ENCODE assay signal across 8 cellular contexts in the genomic region with DNA sequence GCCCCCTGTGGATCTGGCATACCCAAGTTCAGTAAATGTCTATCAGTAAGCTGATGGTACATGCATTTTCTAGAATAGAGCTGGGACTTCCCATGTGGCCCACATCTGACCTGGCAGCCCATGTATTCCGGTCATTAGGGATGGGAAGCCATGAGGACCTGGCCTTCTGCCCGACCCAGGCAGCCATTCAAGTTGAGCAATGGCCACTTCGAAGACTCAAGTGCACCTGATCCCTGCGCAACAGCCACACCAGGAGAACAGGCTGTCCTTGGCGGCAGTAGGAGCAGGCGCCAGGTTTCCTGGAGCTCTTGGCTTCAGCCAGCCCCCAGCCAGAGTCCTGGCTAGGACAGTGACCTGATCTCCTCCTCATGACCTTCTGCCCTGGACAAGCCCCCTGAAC. TPM values are rescaled to one million over a fixed set of nuclear protein-coding genes. Genes with fewer than 3 reads are reported as not detected.
DNase-seq lines count a peak whose midpoint lies in the region; ATAC-seq, FAIRE-seq and TF ChIP-seq lines count a peak whose summit lies in the region.

No MANE protein-coding gene starts in this region.

- H3K9me3 Mint-ChIP-seq in CD4-positive, CD25-positive, alpha-beta regulatory T cell: no peaks in the 10 kb centered on the region

- peak overlapping the region in 1 of 4 donors; percentile 43 for H3K4me3 Mint-ChIP-seq in CD4-positive, CD25-positive, alpha-beta regulatory T cell

- no peak for TF ChIP-seq CTCF in gastroesophageal sphincter (IDR thresholded peaks at IDR 0.05)
- no peak for TF ChIP-seq CTCF in pancreas (IDR thresholded peaks at IDR 0.05)

- no peak for TF ChIP-seq POLR2A in gastroesophageal sphincter (IDR thresholded peaks at IDR 0.05)

- H3K27me3 Mint-ChIP-seq in CD4-positive, CD25-positive, alpha-beta regulatory T cell: no peaks in the 10 kb centered on the region

- no peaks in the 10 kb centered on the region for H3K36me3 ChIP-seq in CD4-positive, CD25-positive, alpha-beta regulatory T cell (ENCODE audit: control insufficient read depth, insufficient read depth, low read length)
- peaks cover 0 to 55% of the 10 kb centered on the region in 2 donors for H3K36me3 ChIP-seq in gastroesophageal sphincter
- H3K36me3 ChIP-seq in pancreas: peaks cover 0 to 7% (median 0%) of the 10 kb centered on the region in 3 donors

- no peak for ATAC-seq in CD4-positive, CD25-positive, alpha-beta regulatory T cell (ENCODE audit: low read depth in 2 of 2)
- ATAC-seq in gastroesophageal sphincter: peak; percentile 76
- ATAC-seq in pancreas: peak; percentile 66 to 80 (median 78)
- no peak for ATAC-seq in HG02970 (IDR thresholded peaks at IDR 0.05; ENCODE audit: low FRiP score, unreplicated experiment)
- no peak for ATAC-seq in GM21529 (IDR thresholded peaks at IDR 0.05; ENCODE audit: unreplicated experiment)

- H3K4me1 Mint-ChIP-seq in CD4-positive, CD25-positive, alpha-beta regulatory T cell: peaks cover 7 to 51% (median 26%) of the 10 kb centered on the region in 4 donors

- H3K9me3 ChIP-seq in CD4-positive, CD25-positive, alpha-beta regulatory T cell (ENCODE audit: control insufficient read depth in 2 of 2, low read length in 2 of 2): no peaks in the 10 kb centered on the region
- no peaks in the 10 kb centered on the region for H3K9me3 ChIP-seq in gastroesophageal sphincter
- no peaks in the 10 kb centered on the region for H3K9me3 ChIP-seq in pancreas

- H3K27ac ChIP-seq in CD4-positive, CD25-positive, alpha-beta regulatory T cell (ENCODE audit: insufficient read depth, low read length, poor library complexity, severe bottlenecking): no peak overlapping the region
- H3K27ac ChIP-seq in gastroesophageal sphincter: peak overlapping the region in 3 of 4 donors; percentile 16 to 43 (median 31)
- peak overlapping the region in 3 of 4 donors; percentile 15 to 41 (median 26) for H3K27ac ChIP-seq in pancreas

- H3K4me3 ChIP-seq in CD4-positive, CD25-positive, alpha-beta regulatory T cell (ENCODE audit: low read depth, low read length): no peak overlapping the region
- H3K4me3 ChIP-seq in gastroesophageal sphincter: no peak overlapping the region
- H3K4me3 ChIP-seq in pancreas: no peak overlapping the region

- no peak for DNase-seq in CD4-positive, CD25-positive, alpha-beta regulatory T cell
- peak; percentile 49 for DNase-seq in NCI-H2196 treated with DMSO at 0.1 percent for 48 hours (lab: John Stamatoyannopoulos, UW; ENCODE audit: unreplicated experiment)
- DNase-seq in pancreas: peak in 5 of 6 donors; percentile 63 to 91 (median 88)
- DNase-seq in RKO (ENCODE audit: low spot score): no peak
- no peak for DNase-seq in stimulated activated CD4-positive, alpha-beta T cell treated with anti-CD3 and anti-CD28 coated beads, Interleukin-2, amount 100 ng/mL, for 24 hours

- TF ChIP-seq EP300 in gastroesophageal sphincter (IDR thresholded peaks at IDR 0.05): no peak

- no CpG with 5 or more reads among the region's 6 CpGs for WGBS in gastroesophageal sphincter (ENCODE audit: low coverage in 1 of 2), 2 donors
- 44 to 71% methylated on average over 6 of the region's 6 CpGs for WGBS in pancreas, 2 donors

- peaks cover 42% of the 10 kb centered on the region for H3K4me1 ChIP-seq in CD4-positive, CD25-positive, alpha-beta regulatory T cell (ENCODE audit: control insufficient read depth, insufficient read depth, low read length, poor library complexity, severe bottlenecking)
- H3K4me1 ChIP-seq in gastroesophageal sphincter (peaks cover 0 to 13% (median 0%) of the 10 kb centered on the region in 3 donors), pancreas (peaks cover 0 to 15% (median 0%) of the 10 kb centered on the region in 3 donors)

- no peak for FAIRE-seq in pancreas (lab: Jason Lieb, UNC)

- intact Hi-C loops in pancreas (cut with DNase I): no loop called here

- peaks cover 19% of the 10 kb centered on the region for H3K36me3 Mint-ChIP-seq in CD4-positive, CD25-positive, alpha-beta regulatory T cell

- no peaks in the 10 kb centered on the region for H3K27me3 ChIP-seq in CD4-positive, CD25-positive, alpha-beta regulatory T cell (ENCODE audit: control insufficient read depth, insufficient read depth, low read length)
- H3K27me3 ChIP-seq in gastroesophageal sphincter (no peaks in the 10 kb centered on the region), pancreas (no peaks in the 10 kb centered on the region)

- H3K27ac Mint-ChIP-seq in CD4-positive, CD25-positive, alpha-beta regulatory T cell: peak overlapping the region; percentile 2 to 78 (median 15)

RNA-seq across cellular contexts. Expression of gene HEMK1, which starts 14.6 kb away (rescaled TPM):
- total RNA-seq in CD4-positive, CD25-positive, alpha-beta regulatory T cell: 21.1 TPM
- 10 to 100 TPM; 18.5 to 24.9 (median 23.1) TPM for polyA plus RNA-seq in CD4-positive, CD25-positive, alpha-beta regulatory T cell
- total RNA-seq in gastroesophageal sphincter: 10 to 100 TPM in 3 of 4 donors, 1 to 10 TPM in 1; 6.4 to 11.7 (median 11.4) TPM
- total RNA-seq in pancreas: 10 to 100 TPM in 5 of 6 donors, 1 to 10 TPM in 1; 9.6 to 20.2 (median 11.8) TPM
- polyA plus RNA-seq in pancreas: 10 to 100 TPM; 20.4 to 21.8 TPM

RNA-seq across cellular contexts. Expression of gene C3orf18, which starts 16.4 kb away (rescaled TPM):
- total RNA-seq in CD4-positive, CD25-positive, alpha-beta regulatory T cell: 8.7 TPM
- 10 to 100 TPM in 2 of 4 donors, 1 to 10 TPM in 2; 7.4 to 11.9 (median 10.6) TPM for polyA plus RNA-seq in CD4-positive, CD25-positive, alpha-beta regulatory T cell
- total RNA-seq in gastroesophageal sphincter (10 to 100 TPM in 3 of 4 donors, 1 to 10 TPM in 1; 9.7 to 42.8 (median 25.3) TPM), pancreas (1 to 10 TPM; 3.2 to 5.6 (median 4.5) TPM)
- polyA plus RNA-seq in pancreas: 1 to 10 TPM; 5.3 to 8.9 TPM

RNA-seq across cellular contexts. Expression of gene CISH, which starts 27.7 kb away (rescaled TPM):
- 23.4 TPM for total RNA-seq in CD4-positive, CD25-positive, alpha-beta regulatory T cell
- polyA plus RNA-seq in CD4-positive, CD25-positive, alpha-beta regulatory T cell: 10 to 100 TPM; 40.5 to 66.7 (median 58.5) TPM
- 1 to 10 TPM in 3 of 4 donors, under 1 TPM in 1; 0.99 to 9.3 (median 3.6) TPM for total RNA-seq in gastroesophageal sphincter
- 10 to 100 TPM in 3 of 6 donors, 1 to 10 TPM in 3; 6.2 to 21.0 (median 9.5) TPM for total RNA-seq in pancreas
- 10 to 100 TPM; 11.3 to 21.5 TPM for polyA plus RNA-seq in pancreas

RNA-seq across cellular contexts. Expression of gene MAPKAPK3, which starts 33.1 kb away (rescaled TPM):
- 42.9 TPM for total RNA-seq in CD4-positive, CD25-positive, alpha-beta regulatory T cell
- polyA plus RNA-seq in CD4-positive, CD25-positive, alpha-beta regulatory T cell: 10 to 100 TPM; 47.0 to 52.9 (median 49.5) TPM
- 10 to 100 TPM; 18.7 to 30.2 (median 22.4) TPM for total RNA-seq in gastroesophageal sphincter
- total RNA-seq in pancreas: 10 to 100 TPM; 21.9 to 30.6 (median 24.6) TPM
- polyA plus RNA-seq in pancreas: 10 to 100 TPM; 15.8 to 17.0 TPM

Comparison
In these comparisons a context has a peak if more than half of its experiments do, and no peak if none do; other contexts are left out.
1. ATAC-seq: peak in gastroesophageal sphincter (single experiment) and pancreas (4 of 4); none in CD4-positive, CD25-positive, alpha-beta regulatory T cell (0 of 2), HG02970 (single experiment) and GM21529 (single experiment).
2. DNase-seq: peak in NCI-H2196 treated with DMSO at 0.1 percent for 48 hours (single experiment) and pancreas (5 of 6); none in CD4-positive, CD25-positive, alpha-beta regulatory T cell (0 of 3), RKO (single experiment) and stimulated activated CD4-positive, alpha-beta T cell treated with anti-CD3 and anti-CD28 coated beads, Interleukin-2, amount 100 ng/mL, for 24 hours (0 of 2).